10 cellular contexts compared by ENCODE assay signal in genomic region chr20:47359533-47360206, GRCh38. TPM values are rescaled to one million over a fixed set of nuclear protein-coding genes. Genes with fewer than 3 reads are reported as not detected.
DNase-seq lines count a peak whose midpoint lies in the region; ATAC-seq and TF ChIP-seq lines count a peak whose summit lies in the region.
"Had no signal": no experiment of that assay in that cellular context is flagged by ENCODE, and none has a peak within 500 bp of the region (broad histone marks: within the 10 kb centered on the region; RNA-seq: fewer than 3 reads in every experiment).

No MANE protein-coding gene starts in this region.

- no peak overlapping the region; the same call in 1 of the 2 replicates for H3K4me3 ChIP-seq in iPS-20b (ENCODE audit: low read length)

- POLR2A ChIA-PET in WTC11 (lab: Charles Lee): interaction anchor here (0.6 to 10.3 kb wide), 9 partner anchors 9 to 89 kb away, joined by 3 to 140 read pairs (median 4); no protein-coding TSS in a partner anchor

- peaks cover 27% of the 10 kb centered on the region for H3K36me3 ChIP-seq in iPS-20b (ENCODE audit: insufficient read depth, low read depth, low read length)

- peak; percentile 38 for DNase-seq in DMS153 (lab: John Stamatoyannopoulos, UW)
- no peak for DNase-seq in DMS153 treated with DMSO at 0.1 percent for 48 hours (lab: John Stamatoyannopoulos, UW; ENCODE audit: unreplicated experiment)
- DNase-seq in WTC11 (ENCODE audit: low spot score): no peak
- no peak for DNase-seq in stimulated activated naive B cell treated with anti-CD40 and anti-IgM and Interleukin-4, amounts not matched to agents 10 μg/mL and 1 μg/mL and 100 μg/mL, for 72 hours
- no peak for DNase-seq in T1000 (lab: John Stamatoyannopoulos, UW)
- DNase-seq in mesenteric fat pad (ENCODE audit: low spot score): no peak
- DNase-seq: 8988T; activated effector memory CD4-positive, alpha-beta T cell treated with anti-CD3 and anti-CD28 coated beads, Interleukin-2, amount 50 U/mL, for 16 hours had no signal

- H3K9me3 Mint-ChIP-seq in WTC11: no peaks in the 10 kb centered on the region
- no peaks in the 10 kb centered on the region for H3K9me3 Mint-ChIP-seq in stimulated activated naive B cell treated with anti-CD40 and anti-IgM and Interleukin-4, amounts not matched to agents 10 μg/mL and 1 μg/mL and 100 μg/mL, for 72 hours

- peaks cover 75% of the 10 kb centered on the region for H3K4me1 ChIP-seq in iPS-20b (ENCODE audit: insufficient read depth, low read length)

- peak overlapping the region; percentile 99 for H3K27ac ChIP-seq in iPS-20b (ENCODE audit: low read length)

- H3K4me1 Mint-ChIP-seq in WTC11: peaks cover 14% of the 10 kb centered on the region
- peaks cover 9 to 54% of the 10 kb centered on the region in 2 donors for H3K4me1 Mint-ChIP-seq in stimulated activated naive B cell treated with anti-CD40 and anti-IgM and Interleukin-4, amounts not matched to agents 10 μg/mL and 1 μg/mL and 100 μg/mL, for 72 hours

- H3K9ac ChIP-seq in iPS-20b (ENCODE audit: low read depth, low read length): peak overlapping the region; percentile 84; the same call in 1 of the 2 replicates

- no peak for TF ChIP-seq CTCF in WTC11 (IDR thresholded peaks at IDR 0.05)

- H3K9me3 ChIP-seq in iPS-20b (ENCODE audit: insufficient read depth, low read depth, low read length): no peaks in the 10 kb centered on the region

- H3K36me3 Mint-ChIP-seq in WTC11: peaks cover 6% of the 10 kb centered on the region
- peaks cover 4 to 10% of the 10 kb centered on the region in 2 donors for H3K36me3 Mint-ChIP-seq in stimulated activated naive B cell treated with anti-CD40 and anti-IgM and Interleukin-4, amounts not matched to agents 10 μg/mL and 1 μg/mL and 100 μg/mL, for 72 hours

- CTCF ChIA-PET in WTC11 (lab: Charles Lee): interaction anchor here (1.0 to 8.3 kb wide), 9 partner anchors 9 to 87 kb away, joined by 3 to 111 read pairs (median 5); no protein-coding TSS in a partner anchor

- no peaks in the 10 kb centered on the region for H3K27me3 ChIP-seq in iPS-20b (ENCODE audit: insufficient read depth, low read length)

- ATAC-seq in WTC11 (no peak), HG02840 (IDR thresholded peaks at IDR 0.05; ENCODE audit: low FRiP score, unreplicated experiment) (no peak)
- no peak for ATAC-seq in stimulated activated naive B cell treated with anti-CD40 and anti-IgM and Interleukin-4, amounts not matched to agents 10 μg/mL and 1 μg/mL and 100 μg/mL, for 72 hours (replicated peaks)

- H3K4me3 Mint-ChIP-seq in WTC11: no peak overlapping the region; the same call in 1 of the 2 replicates
- peak overlapping the region; percentile 76 to 85 for H3K4me3 Mint-ChIP-seq in stimulated activated naive B cell treated with anti-CD40 and anti-IgM and Interleukin-4, amounts not matched to agents 10 μg/mL and 1 μg/mL and 100 μg/mL, for 72 hours

- no peaks in the 10 kb centered on the region for H3K27me3 Mint-ChIP-seq in WTC11 (ENCODE audit: low read depth)
- no peaks in the 10 kb centered on the region for H3K27me3 Mint-ChIP-seq in stimulated activated naive B cell treated with anti-CD40 and anti-IgM and Interleukin-4, amounts not matched to agents 10 μg/mL and 1 μg/mL and 100 μg/mL, for 72 hours

- H3K27ac Mint-ChIP-seq in WTC11: peak overlapping the region; percentile 100
- peak overlapping the region; percentile 94 for H3K27ac Mint-ChIP-seq in stimulated activated naive B cell treated with anti-CD40 and anti-IgM and Interleukin-4, amounts not matched to agents 10 μg/mL and 1 μg/mL and 100 μg/mL, for 72 hours

TF ChIP-seq in WTC11, 78 proteins besides CTCF, POLR2A, EP300 and RAD21 (continues in another document):
- TF ChIP-seq KAT7 (CRISPR knock-in tag; IDR thresholded peaks at IDR 0.05; ENCODE audit: borderline replicate concordance) (no peak), ZNF396 (CRISPR knock-in tag; IDR thresholded peaks at IDR 0.05; ENCODE audit: borderline replicate concordance) (no peak), MLX (CRISPR knock-in tag; IDR thresholded peaks at IDR 0.05) (no peak), PREB (CRISPR knock-in tag; IDR thresholded peaks at IDR 0.05; ENCODE audit: borderline replicate concordance) (no peak), NFE2L1 (CRISPR knock-in tag; IDR thresholded peaks at IDR 0.05) (no peak), ZNF219 (CRISPR knock-in tag; IDR thresholded peaks at IDR 0.05; ENCODE audit: borderline replicate concordance) (no peak), ZNF232 (CRISPR knock-in tag; IDR thresholded peaks at IDR 0.05) (no peak), AFF4 (CRISPR knock-in tag; IDR thresholded peaks at IDR 0.05; ENCODE audit: borderline replicate concordance) (no peak), SP1 (CRISPR knock-in tag; conservative IDR thresholded peaks at IDR 0.05) (no peak), ESRRA (CRISPR knock-in tag; IDR thresholded peaks at IDR 0.05; ENCODE audit: borderline replicate concordance) (no peak), GABPB1 (CRISPR knock-in tag; IDR thresholded peaks at IDR 0.05) (no peak), ZNF281 (CRISPR knock-in tag; IDR thresholded peaks at IDR 0.05) (no peak), CBFB (CRISPR knock-in tag; IDR thresholded peaks at IDR 0.05; ENCODE audit: low read depth) (no peak), IRF1 (CRISPR knock-in tag; IDR thresholded peaks at IDR 0.05) (no peak), CREM (CRISPR knock-in tag; IDR thresholded peaks at IDR 0.05) (no peak)

RNA-seq across cellular contexts. Expression of gene ZMYND8, which starts 3.2 kb away (rescaled TPM):
- total RNA-seq in WTC11 (2021): 114 to 149 TPM (median 127 TPM) in 3 replicates
- total RNA-seq in mesenteric fat pad: 23.1 TPM
